In the genomic region with DNA sequence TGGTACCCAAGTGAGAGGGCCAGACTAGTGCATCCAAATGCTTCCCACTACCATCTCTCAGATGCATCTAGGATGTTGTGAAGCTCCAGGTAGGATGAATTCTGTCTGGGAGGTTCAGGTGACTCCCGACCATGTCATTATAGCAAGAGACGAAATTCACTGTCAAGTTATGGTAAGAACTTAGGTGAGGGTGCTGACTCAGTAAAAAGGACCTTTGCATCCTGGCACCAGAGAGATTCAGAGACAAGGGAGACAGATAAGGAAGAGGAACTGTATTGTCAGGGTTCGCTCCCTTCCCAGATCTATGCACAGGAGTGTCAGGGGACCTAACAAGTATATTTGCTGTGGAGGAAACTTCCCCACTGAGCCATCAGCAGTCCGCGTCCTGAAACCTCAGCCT, we compare ENCODE assay signal across 19 cellular contexts.
"Had no signal": no experiment of that assay in that cellular context is flagged by ENCODE, and none has a peak within 500 bp of the region (broad histone marks: within the 10 kb centered on the region; RNA-seq: fewer than 3 reads in every experiment).

No MANE protein-coding gene starts in this region.

- H3K36me3 Mint-ChIP-seq: activated naive CD8-positive, alpha-beta T cell; natural killer cell; stimulated activated effector memory CD8-positive, alpha-beta T cell treated with anti-CD3 and anti-CD28 coated beads, Interleukin-12 subunit alpha, Interleukin-12 subunit beta, amount 100 ng/mL, for 72 hours had no signal

- H3K9me3 Mint-ChIP-seq: activated B cell treated with CpG ODN at 0.5 μM for 24 hours; activated CD4-positive, alpha-beta T cell treated with anti-CD3 and anti-CD28 coated beads, Interleukin-2, amount 10 ng/mL, durations not matched to agents 24 days and 14 days; activated T-cell treated with anti-CD3 and anti-CD28 coated beads, Interleukin-2, amount 50 U/mL, for 72 hours; central memory CD8-positive, alpha-beta T cell; natural killer cell; stimulated activated effector memory CD8-positive, alpha-beta T cell treated with anti-CD3 and anti-CD28 coated beads, Interleukin-12 subunit alpha, Interleukin-12 subunit beta, amount 100 ng/mL, for 72 hours; T-helper 2 cell treated with Interferon-gamma antibody and Interleukin-4, amounts not matched to agents 5 μg/mL and 100 μg/mL, for 36 hours had no signal

- H3K4me1 ChIP-seq: prostate gland had no signal

- ATAC-seq: activated T-cell treated with anti-CD3 and anti-CD28 coated beads, Interleukin-2, amount 50 U/mL, for 72 hours; heart left ventricle; stimulated activated effector memory CD8-positive, alpha-beta T cell treated with anti-CD3 and anti-CD28 coated beads, Interleukin-12 subunit alpha, Interleukin-12 subunit beta, amount 100 ng/mL, for 72 hours had no signal

- DNase-seq: activated B cell treated with CpG ODN at 0.5 μM for 24 hours; activated CD4-positive, alpha-beta T cell treated with anti-CD3 and anti-CD28 coated beads, Interleukin-2, amount 10 ng/mL, durations not matched to agents 24 days and 14 days; activated CD8-positive, alpha-beta memory T cell treated with anti-CD3 and anti-CD28 coated beads, Interleukin-2, amount 50 U/mL, for 48 hours; activated gamma-delta T cell; activated T-cell treated with anti-CD3 and anti-CD28 coated beads, Interleukin-2, amount 50 U/mL, for 72 hours; brain microvascular endothelial cell; cortex of kidney; effector CD4-positive, alpha-beta T cell; heart left ventricle; natural killer cell; stimulated activated CD4-positive, alpha-beta T cell treated with anti-CD3 and anti-CD28 coated beads, Interleukin-12 subunit alpha, Interleukin-12 subunit beta, amount 100 ng/mL, for 4 hours; substantia nigra had no signal

- H3K4me1 Mint-ChIP-seq: activated B cell treated with CpG ODN at 0.5 μM for 24 hours; activated CD4-positive, alpha-beta T cell treated with anti-CD3 and anti-CD28 coated beads, Interleukin-2, amount 10 ng/mL, durations not matched to agents 24 days and 14 days; central memory CD8-positive, alpha-beta T cell; natural killer cell; stimulated activated effector memory CD8-positive, alpha-beta T cell treated with anti-CD3 and anti-CD28 coated beads, Interleukin-12 subunit alpha, Interleukin-12 subunit beta, amount 100 ng/mL, for 72 hours had no signal

- H3K4me3 ChIP-seq: heart left ventricle, lung, prostate gland, tibial nerve had no signal

- H3K27ac Mint-ChIP-seq: activated B cell treated with CpG ODN at 0.5 μM for 24 hours; activated CD4-positive, alpha-beta T cell treated with anti-CD3 and anti-CD28 coated beads, Interleukin-2, amount 10 ng/mL, durations not matched to agents 24 days and 14 days; activated naive CD8-positive, alpha-beta T cell; activated T-cell treated with anti-CD3 and anti-CD28 coated beads, Interleukin-2, amount 50 U/mL, for 72 hours; natural killer cell; stimulated activated effector memory CD8-positive, alpha-beta T cell treated with anti-CD3 and anti-CD28 coated beads, Interleukin-12 subunit alpha, Interleukin-12 subunit beta, amount 100 ng/mL, for 72 hours; T-helper 2 cell treated with Interferon-gamma antibody and Interleukin-4, amounts not matched to agents 5 μg/mL and 100 μg/mL, for 36 hours had no signal

- H3K36me3 ChIP-seq: brain microvascular endothelial cell, heart left ventricle, prostate gland, tibial nerve had no signal

- H3K27ac ChIP-seq: brain microvascular endothelial cell had no signal

- H3K27me3 ChIP-seq: brain microvascular endothelial cell, heart left ventricle, tibial nerve had no signal

- H3K4me3 Mint-ChIP-seq: activated B cell treated with CpG ODN at 0.5 μM for 24 hours; activated CD4-positive, alpha-beta T cell treated with anti-CD3 and anti-CD28 coated beads, Interleukin-2, amount 10 ng/mL, durations not matched to agents 24 days and 14 days; activated naive CD8-positive, alpha-beta T cell; activated T-cell treated with anti-CD3 and anti-CD28 coated beads, Interleukin-2, amount 50 U/mL, for 72 hours; central memory CD8-positive, alpha-beta T cell; natural killer cell; stimulated activated effector memory CD8-positive, alpha-beta T cell treated with anti-CD3 and anti-CD28 coated beads, Interleukin-12 subunit alpha, Interleukin-12 subunit beta, amount 100 ng/mL, for 72 hours; T-helper 2 cell treated with Interferon-gamma antibody and Interleukin-4, amounts not matched to agents 5 μg/mL and 100 μg/mL, for 36 hours had no signal

- H3K9me3 ChIP-seq: heart left ventricle, prostate gland, tibial nerve had no signal
